1 cellular context compared by ENCODE assay signal in genomic region chr4:1792832-1793495, GRCh38.
TF ChIP-seq lines count a peak whose summit lies in the region.

FGFR3 (plus strand) TSS chr4:1793293; CDS start chr4:1793935, 642 bp downstream.

TF ChIP-seq in HepG2, 621 proteins besides CTCF, POLR2A, EP300 and RAD21 (continued from another document and continues in another):
- TF ChIP-seq DZIP1 (CRISPR knock-in tag; IDR thresholded peaks at IDR 0.05) (0 out of 2 replicates have a peak, but pooled peaks have one; percentile 48), NKX3-1 (CRISPR knock-in tag; IDR thresholded peaks at IDR 0.05) (no peak), U2AF2 (IDR thresholded peaks at IDR 0.05; ENCODE audit: low read depth, low read length) (no peak), ZNF34 (CRISPR knock-in tag; IDR thresholded peaks at IDR 0.05; ENCODE audit: borderline replicate concordance) (no peak), ZBTB38 (CRISPR knock-in tag; IDR thresholded peaks at IDR 0.05) (no peak), PHF21A (CRISPR knock-in tag; IDR thresholded peaks at IDR 0.05) (peak; percentile 35; the same call in 1 of the 2 replicates), GPN1 (CRISPR knock-in tag; IDR thresholded peaks at IDR 0.05; ENCODE audit: borderline replicate concordance) (no peak), TMF1 (CRISPR knock-in tag; IDR thresholded peaks at IDR 0.05; ENCODE audit: low read depth) (no peak), IKZF4 (CRISPR knock-in tag; IDR thresholded peaks at IDR 0.05; ENCODE audit: borderline replicate concordance, low read depth, not compliant biosample characterization) (no peak), ZNF841 (CRISPR knock-in tag; IDR thresholded peaks at IDR 0.05; ENCODE audit: borderline replicate concordance) (no peak), HDAC2 (CRISPR knock-in tag; IDR thresholded peaks at IDR 0.05) (no peak), TCF7 (IDR thresholded peaks at IDR 0.05; ENCODE audit: low read depth) (no peak), IRF2 (CRISPR knock-in tag; IDR thresholded peaks at IDR 0.05) (no peak), ZNF30 (CRISPR knock-in tag; IDR thresholded peaks at IDR 0.05) (no peak), ZNF816 (CRISPR knock-in tag; IDR thresholded peaks at IDR 0.05; ENCODE audit: borderline replicate concordance) (no peak), HNRNPK (IDR thresholded peaks at IDR 0.05; ENCODE audit: low read depth, low read length, poor library complexity, severe bottlenecking) (no peak), ZNF263 (CRISPR knock-in tag; IDR thresholded peaks at IDR 0.05) (peak; percentile 89; the same call in 1 of the 2 replicates), AHDC1 (CRISPR knock-in tag; IDR thresholded peaks at IDR 0.05; ENCODE audit: borderline replicate concordance) (no peak), RBM22 (optimal IDR thresholded peaks at IDR 0.05; ENCODE audit: low read length) (no peak), RNF2 (conservative IDR thresholded peaks at IDR 0.05; ENCODE audit: low read depth) (0 out of 2 replicates have a peak, but pooled peaks have one; percentile 11), NFIB (CRISPR knock-in tag; IDR thresholded peaks at IDR 0.05; ENCODE audit: borderline replicate concordance) (no peak), AHR (CRISPR knock-in tag; IDR thresholded peaks at IDR 0.05) (no peak), CREB3 (CRISPR knock-in tag; IDR thresholded peaks at IDR 0.05) (no peak), ESRRA (CRISPR knock-in tag; IDR thresholded peaks at IDR 0.05; ENCODE audit: low read depth) (no peak), KLF6 (CRISPR knock-in tag; IDR thresholded peaks at IDR 0.05) (no peak; the same call in 1 of the 2 replicates), ZNF180 (CRISPR knock-in tag; IDR thresholded peaks at IDR 0.05; ENCODE audit: borderline replicate concordance, low read depth) (no peak), SP1 (IDR thresholded peaks at IDR 0.05) (no peak), SP1 (CRISPR knock-in tag; IDR thresholded peaks at IDR 0.05) (no peak; the same call in 1 of the 2 replicates), FLYWCH1 (CRISPR knock-in tag; IDR thresholded peaks at IDR 0.05) (no peak), SMAD1 (CRISPR knock-in tag; IDR thresholded peaks at IDR 0.05; ENCODE audit: borderline replicate concordance, low read depth) (no peak), ZBTB33 (CRISPR knock-in tag; IDR thresholded peaks at IDR 0.05) (no peak), MYPOP (CRISPR knock-in tag; IDR thresholded peaks at IDR 0.05) (no peak), JUN (CRISPR knock-in tag; IDR thresholded peaks at IDR 0.05) (no peak), ZNF335 (CRISPR knock-in tag; IDR thresholded peaks at IDR 0.05) (no peak), ZMYM3 (CRISPR knock-in tag; IDR thresholded peaks at IDR 0.05) (no peak), AKAP8 (CRISPR knock-in tag; IDR thresholded peaks at IDR 0.05) (no peak), CBX1 (IDR thresholded peaks at IDR 0.05; ENCODE audit: low read depth) (no peak)
- TF ChIP-seq, protein P1, sequence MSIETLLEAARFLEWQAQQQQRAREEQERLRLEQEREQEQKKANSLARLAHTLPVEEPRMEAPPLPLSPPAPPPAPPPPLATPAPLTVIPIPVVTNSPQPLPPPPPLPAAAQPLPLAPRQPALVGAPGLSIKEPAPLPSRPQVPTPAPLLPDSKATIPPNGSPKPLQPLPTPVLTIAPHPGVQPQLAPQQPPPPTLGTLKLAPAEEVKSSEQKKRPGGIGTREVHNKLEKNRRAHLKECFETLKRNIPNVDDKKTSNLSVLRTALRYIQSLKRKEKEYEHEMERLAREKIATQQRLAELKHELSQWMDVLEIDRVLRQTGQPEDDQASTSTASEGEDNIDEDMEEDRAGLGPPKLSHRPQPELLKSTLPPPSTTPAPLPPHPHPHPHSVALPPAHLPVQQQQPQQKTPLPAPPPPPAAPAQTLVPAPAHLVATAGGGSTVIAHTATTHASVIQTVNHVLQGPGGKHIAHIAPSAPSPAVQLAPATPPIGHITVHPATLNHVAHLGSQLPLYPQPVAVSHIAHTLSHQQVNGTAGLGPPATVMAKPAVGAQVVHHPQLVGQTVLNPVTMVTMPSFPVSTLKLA (IDR thresholded peaks at IDR 0.05): no peak
- TF ChIP-seq, protein P2, sequence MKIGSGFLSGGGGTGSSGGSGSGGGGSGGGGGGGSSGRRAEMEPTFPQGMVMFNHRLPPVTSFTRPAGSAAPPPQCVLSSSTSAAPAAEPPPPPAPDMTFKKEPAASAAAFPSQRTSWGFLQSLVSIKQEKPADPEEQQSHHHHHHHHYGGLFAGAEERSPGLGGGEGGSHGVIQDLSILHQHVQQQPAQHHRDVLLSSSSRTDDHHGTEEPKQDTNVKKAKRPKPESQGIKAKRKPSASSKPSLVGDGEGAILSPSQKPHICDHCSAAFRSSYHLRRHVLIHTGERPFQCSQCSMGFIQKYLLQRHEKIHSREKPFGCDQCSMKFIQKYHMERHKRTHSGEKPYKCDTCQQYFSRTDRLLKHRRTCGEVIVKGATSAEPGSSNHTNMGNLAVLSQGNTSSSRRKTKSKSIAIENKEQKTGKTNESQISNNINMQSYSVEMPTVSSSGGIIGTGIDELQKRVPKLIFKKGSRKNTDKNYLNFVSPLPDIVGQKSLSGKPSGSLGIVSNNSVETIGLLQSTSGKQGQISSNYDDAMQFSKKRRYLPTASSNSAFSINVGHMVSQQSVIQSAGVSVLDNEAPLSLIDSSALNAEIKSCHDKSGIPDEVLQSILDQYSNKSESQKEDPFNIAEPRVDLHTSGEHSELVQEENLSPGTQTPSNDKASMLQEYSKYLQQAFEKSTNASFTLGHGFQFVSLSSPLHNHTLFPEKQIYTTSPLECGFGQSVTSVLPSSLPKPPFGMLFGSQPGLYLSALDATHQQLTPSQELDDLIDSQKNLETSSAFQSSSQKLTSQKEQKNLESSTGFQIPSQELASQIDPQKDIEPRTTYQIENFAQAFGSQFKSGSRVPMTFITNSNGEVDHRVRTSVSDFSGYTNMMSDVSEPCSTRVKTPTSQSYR (CRISPR knock-in tag; IDR thresholded peaks at IDR 0.05; ENCODE audit: borderline replicate concordance): peak; percentile 12; the same call in 1 of the 2 replicates
- TF ChIP-seq, protein P3, sequence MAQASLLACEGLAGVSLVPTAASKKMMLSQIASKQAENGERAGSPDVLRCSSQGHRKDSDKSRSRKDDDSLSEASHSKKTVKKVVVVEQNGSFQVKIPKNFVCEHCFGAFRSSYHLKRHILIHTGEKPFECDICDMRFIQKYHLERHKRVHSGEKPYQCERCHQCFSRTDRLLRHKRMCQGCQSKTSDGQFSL (CRISPR knock-in tag; IDR thresholded peaks at IDR 0.05): no peak
- TF ChIP-seq, protein P4, sequence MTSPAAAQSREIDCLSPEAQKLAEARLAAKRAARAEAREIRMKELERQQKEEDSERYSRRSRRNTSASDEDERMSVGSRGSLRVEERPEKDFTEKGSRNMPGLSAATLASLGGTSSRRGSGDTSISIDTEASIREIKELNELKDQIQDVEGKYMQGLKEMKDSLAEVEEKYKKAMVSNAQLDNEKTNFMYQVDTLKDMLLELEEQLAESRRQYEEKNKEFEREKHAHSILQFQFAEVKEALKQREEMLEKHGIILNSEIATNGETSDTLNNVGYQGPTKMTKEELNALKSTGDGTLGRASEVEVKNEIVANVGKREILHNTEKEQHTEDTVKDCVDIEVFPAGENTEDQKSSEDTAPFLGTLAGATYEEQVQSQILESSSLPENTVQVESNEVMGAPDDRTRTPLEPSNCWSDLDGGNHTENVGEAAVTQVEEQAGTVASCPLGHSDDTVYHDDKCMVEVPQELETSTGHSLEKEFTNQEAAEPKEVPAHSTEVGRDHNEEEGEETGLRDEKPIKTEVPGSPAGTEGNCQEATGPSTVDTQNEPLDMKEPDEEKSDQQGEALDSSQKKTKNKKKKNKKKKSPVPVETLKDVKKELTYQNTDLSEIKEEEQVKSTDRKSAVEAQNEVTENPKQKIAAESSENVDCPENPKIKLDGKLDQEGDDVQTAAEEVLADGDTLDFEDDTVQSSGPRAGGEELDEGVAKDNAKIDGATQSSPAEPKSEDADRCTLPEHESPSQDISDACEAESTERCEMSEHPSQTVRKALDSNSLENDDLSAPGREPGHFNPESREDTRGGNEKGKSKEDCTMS (CRISPR knock-in tag; conservative IDR thresholded peaks at IDR 0.05): no peak
- TF ChIP-seq, protein P5, sequence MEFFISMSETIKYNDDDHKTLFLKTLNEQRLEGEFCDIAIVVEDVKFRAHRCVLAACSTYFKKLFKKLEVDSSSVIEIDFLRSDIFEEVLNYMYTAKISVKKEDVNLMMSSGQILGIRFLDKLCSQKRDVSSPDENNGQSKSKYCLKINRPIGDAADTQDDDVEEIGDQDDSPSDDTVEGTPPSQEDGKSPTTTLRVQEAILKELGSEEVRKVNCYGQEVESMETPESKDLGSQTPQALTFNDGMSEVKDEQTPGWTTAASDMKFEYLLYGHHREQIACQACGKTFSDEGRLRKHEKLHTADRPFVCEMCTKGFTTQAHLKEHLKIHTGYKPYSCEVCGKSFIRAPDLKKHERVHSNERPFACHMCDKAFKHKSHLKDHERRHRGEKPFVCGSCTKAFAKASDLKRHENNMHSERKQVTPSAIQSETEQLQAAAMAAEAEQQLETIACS (CRISPR knock-in tag; IDR thresholded peaks at IDR 0.05): no peak
